Comparison of ENCODE assay signal across 1 cellular context in genomic region chr7:107596881-107597581, GRCh38.
TF ChIP-seq lines count a peak whose summit lies in the region.

No MANE protein-coding gene starts in this region.

TF ChIP-seq in HEK293, 187 proteins besides CTCF, POLR2A, EP300 and RAD21 (continued from another document and continues in another):
- peak; percentile 89 for TF ChIP-seq PRDM10 (tag by site-specific recombination; IDR thresholded peaks at IDR 0.05)
- no peak for TF ChIP-seq REPIN1 (tag by site-specific recombination; IDR thresholded peaks at IDR 0.05; ENCODE audit: low read depth)
- no peak for TF ChIP-seq PATZ1 (tag by site-specific recombination; IDR thresholded peaks at IDR 0.05)
- peak; percentile 61 for TF ChIP-seq ZFP69B (tag by site-specific recombination; IDR thresholded peaks at IDR 0.05)
- 0 out of 2 replicates have a peak, but pooled peaks have one; percentile 66 for TF ChIP-seq ZNF24 (tag by site-specific recombination; IDR thresholded peaks at IDR 0.05)
- TF ChIP-seq ZNF521 (tag by site-specific recombination; IDR thresholded peaks at IDR 0.05) = no peak
- no peak for TF ChIP-seq ZNF670 (tag by site-specific recombination; IDR thresholded peaks at IDR 0.05; ENCODE audit: low read depth)
- TF ChIP-seq ZNF677 (tag by site-specific recombination; IDR thresholded peaks at IDR 0.05) = no peak
- no peak; the same call in 1 of the 2 replicates for TF ChIP-seq SCRT1 (tag by site-specific recombination; IDR thresholded peaks at IDR 0.05; ENCODE audit: borderline replicate concordance)
- TF ChIP-seq ZNF473 (tag by site-specific recombination; IDR thresholded peaks at IDR 0.05) = no peak
- peak; percentile 85 for TF ChIP-seq ZNF629 (tag by site-specific recombination; IDR thresholded peaks at IDR 0.05)
- TF ChIP-seq ZNF18 (tag by site-specific recombination; IDR thresholded peaks at IDR 0.05) = peak; percentile 50; the same call in 1 of the 2 replicates
- peak; percentile 98 for TF ChIP-seq GFI1B (tag by site-specific recombination; IDR thresholded peaks at IDR 0.05)
- 0 out of 2 replicates have a peak, but pooled peaks have one; percentile 19 for TF ChIP-seq ZNF600 (tag by site-specific recombination; IDR thresholded peaks at IDR 0.05)
- TF ChIP-seq ZNF324 (tag by site-specific recombination; IDR thresholded peaks at IDR 0.05) = no peak
- peak; percentile 87 for TF ChIP-seq ATF2 (tag by site-specific recombination; IDR thresholded peaks at IDR 0.05; ENCODE audit: low read depth)
- no peak for TF ChIP-seq ZNF16 (tag by site-specific recombination; IDR thresholded peaks at IDR 0.05; ENCODE audit: low read depth)
- peak; percentile 97 for TF ChIP-seq ZNF843 (tag by site-specific recombination; IDR thresholded peaks at IDR 0.05)
- TF ChIP-seq OSR2 (tag by site-specific recombination; IDR thresholded peaks at IDR 0.05) = peak; percentile 79
- TF ChIP-seq ZBTB17 (tag by site-specific recombination; IDR thresholded peaks at IDR 0.05) = peak; percentile 49; the same call in 1 of the 2 replicates
- no peak for TF ChIP-seq INSM2 (tag by site-specific recombination; IDR thresholded peaks at IDR 0.05)
- no peak for TF ChIP-seq ZNF555 (tag by site-specific recombination; conservative IDR thresholded peaks at IDR 0.05)
- TF ChIP-seq GLIS2 (tag by site-specific recombination; IDR thresholded peaks at IDR 0.05) = no peak
- no peak for TF ChIP-seq ZNF354C (tag by site-specific recombination; IDR thresholded peaks at IDR 0.05; ENCODE audit: borderline replicate concordance, low read depth)
- TF ChIP-seq ZBTB44 (tag by site-specific recombination; IDR thresholded peaks at IDR 0.05) = peak; percentile 33; the same call in 1 of the 2 replicates
- no peak for TF ChIP-seq ZNF514 (tag by site-specific recombination; IDR thresholded peaks at IDR 0.05)
- TF ChIP-seq ZNF19 (tag by site-specific recombination; IDR thresholded peaks at IDR 0.05; ENCODE audit: low read depth) = no peak
- no peak for TF ChIP-seq ZNF132 (tag by site-specific recombination; IDR thresholded peaks at IDR 0.05; ENCODE audit: borderline replicate concordance)
- TF ChIP-seq YY1 (tag by site-specific recombination; IDR thresholded peaks at IDR 0.05) = no peak
- TF ChIP-seq ZNF114 (tag by site-specific recombination; IDR thresholded peaks at IDR 0.05) = no peak
- peak; percentile 68 for TF ChIP-seq ZSCAN30 (tag by site-specific recombination; IDR thresholded peaks at IDR 0.05)
- TF ChIP-seq PRDM4 (tag by site-specific recombination; IDR thresholded peaks at IDR 0.05) = peak; percentile 99
- no peak for TF ChIP-seq ZNF146 (tag by site-specific recombination; IDR thresholded peaks at IDR 0.05)
- no peak for TF ChIP-seq ZNF654 (tag by site-specific recombination; IDR thresholded peaks at IDR 0.05; ENCODE audit: low read depth)
- TF ChIP-seq ZBTB7A (tag by site-specific recombination; IDR thresholded peaks at IDR 0.05; ENCODE audit: low read depth) = no peak
- TF ChIP-seq ZNF26 (tag by site-specific recombination; IDR thresholded peaks at IDR 0.05) = no peak
- TF ChIP-seq OVOL3 (tag by site-specific recombination; IDR thresholded peaks at IDR 0.05) = 0 out of 2 replicates have a peak, but pooled peaks have one; percentile 73
- TF ChIP-seq ZBTB6 (tag by site-specific recombination; IDR thresholded peaks at IDR 0.05) = 0 out of 2 replicates have a peak, but pooled peaks have one; percentile 6
- TF ChIP-seq ZNF561 (tag by site-specific recombination; IDR thresholded peaks at IDR 0.05; ENCODE audit: borderline replicate concordance) = 0 out of 2 replicates have a peak, but pooled peaks have one; percentile 66
- no peak for TF ChIP-seq ZNF513 (tag by site-specific recombination; IDR thresholded peaks at IDR 0.05)
- TF ChIP-seq ZNF211 (tag by site-specific recombination; IDR thresholded peaks at IDR 0.05; ENCODE audit: low read depth) = no peak
- no peak for TF ChIP-seq ZNF2 (tag by site-specific recombination; IDR thresholded peaks at IDR 0.05)
- TF ChIP-seq ZNF707 (tag by site-specific recombination; IDR thresholded peaks at IDR 0.05) = no peak
- no peak for TF ChIP-seq ZNF558 (tag by site-specific recombination; IDR thresholded peaks at IDR 0.05)
